ENCODE assay signal across 1 cellular context in the genomic region with DNA sequence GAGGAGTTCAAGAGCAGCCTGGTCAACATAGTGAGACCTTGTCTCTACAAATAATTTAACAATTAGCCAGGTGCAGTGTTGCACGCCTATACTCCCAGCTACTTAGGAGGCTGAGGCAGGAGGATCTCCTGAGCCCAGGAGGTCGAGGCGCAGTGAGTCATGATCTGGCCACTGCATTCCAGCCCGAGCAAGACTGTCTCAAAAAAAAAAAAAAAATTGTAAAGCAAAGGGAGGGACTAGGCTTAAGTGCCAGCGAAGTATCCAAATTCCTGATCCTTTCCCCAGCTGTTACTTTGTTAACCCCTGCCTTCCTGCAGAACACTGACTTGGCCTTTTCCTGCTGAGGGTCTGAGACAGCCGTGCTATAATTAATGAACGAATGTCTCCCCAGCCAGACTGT.
A peak's percentile ranks its signal among the peaks of the same experiment; 100 is the strongest.
TF ChIP-seq lines count a peak whose summit lies in the region.

No MANE protein-coding gene starts in this region.

TF ChIP-seq in HepG2, 621 proteins besides CTCF, POLR2A, EP300 and RAD21:
- TF ChIP-seq, protein P1, sequence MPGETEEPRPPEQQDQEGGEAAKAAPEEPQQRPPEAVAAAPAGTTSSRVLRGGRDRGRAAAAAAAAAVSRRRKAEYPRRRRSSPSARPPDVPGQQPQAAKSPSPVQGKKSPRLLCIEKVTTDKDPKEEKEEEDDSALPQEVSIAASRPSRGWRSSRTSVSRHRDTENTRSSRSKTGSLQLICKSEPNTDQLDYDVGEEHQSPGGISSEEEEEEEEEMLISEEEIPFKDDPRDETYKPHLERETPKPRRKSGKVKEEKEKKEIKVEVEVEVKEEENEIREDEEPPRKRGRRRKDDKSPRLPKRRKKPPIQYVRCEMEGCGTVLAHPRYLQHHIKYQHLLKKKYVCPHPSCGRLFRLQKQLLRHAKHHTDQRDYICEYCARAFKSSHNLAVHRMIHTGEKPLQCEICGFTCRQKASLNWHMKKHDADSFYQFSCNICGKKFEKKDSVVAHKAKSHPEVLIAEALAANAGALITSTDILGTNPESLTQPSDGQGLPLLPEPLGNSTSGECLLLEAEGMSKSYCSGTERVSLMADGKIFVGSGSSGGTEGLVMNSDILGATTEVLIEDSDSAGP (CRISPR knock-in tag; IDR thresholded peaks at IDR 0.05; ENCODE audit: borderline replicate concordance), result no peak
- TF ChIP-seq MBNL3 (CRISPR knock-in tag; conservative IDR thresholded peaks at IDR 0.05), result no peak
- TF ChIP-seq TBP (CRISPR knock-in tag; IDR thresholded peaks at IDR 0.05), result no peak
- TF ChIP-seq ZNF652 (CRISPR knock-in tag; IDR thresholded peaks at IDR 0.05; ENCODE audit: borderline replicate concordance, low read depth), result peak; percentile 44; the same call in 1 of the 2 replicates
- no peak for TF ChIP-seq SP1 (IDR thresholded peaks at IDR 0.05)
- no peak for TF ChIP-seq SP1 (CRISPR knock-in tag; IDR thresholded peaks at IDR 0.05)
- TF ChIP-seq, protein P2, sequence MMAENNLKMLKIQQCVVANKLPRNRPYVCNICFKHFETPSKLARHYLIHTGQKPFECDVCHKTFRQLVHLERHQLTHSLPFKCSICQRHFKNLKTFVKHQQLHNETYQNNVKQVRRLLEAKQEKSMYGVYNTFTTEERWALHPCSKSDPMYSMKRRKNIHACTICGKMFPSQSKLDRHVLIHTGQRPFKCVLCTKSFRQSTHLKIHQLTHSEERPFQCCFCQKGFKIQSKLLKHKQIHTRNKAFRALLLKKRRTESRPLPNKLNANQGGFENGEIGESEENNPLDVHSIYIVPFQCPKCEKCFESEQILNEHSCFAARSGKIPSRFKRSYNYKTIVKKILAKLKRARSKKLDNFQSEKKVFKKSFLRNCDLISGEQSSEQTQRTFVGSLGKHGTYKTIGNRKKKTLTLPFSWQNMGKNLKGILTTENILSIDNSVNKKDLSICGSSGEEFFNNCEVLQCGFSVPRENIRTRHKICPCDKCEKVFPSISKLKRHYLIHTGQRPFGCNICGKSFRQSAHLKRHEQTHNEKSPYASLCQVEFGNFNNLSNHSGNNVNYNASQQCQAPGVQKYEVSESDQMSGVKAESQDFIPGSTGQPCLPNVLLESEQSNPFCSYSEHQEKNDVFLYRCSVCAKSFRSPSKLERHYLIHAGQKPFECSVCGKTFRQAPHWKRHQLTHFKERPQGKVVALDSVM (CRISPR knock-in tag; IDR thresholded peaks at IDR 0.05), result peak; percentile 59; the same call in 1 of the 2 replicates
- TF ChIP-seq CEBPG (CRISPR knock-in tag; IDR thresholded peaks at IDR 0.05), result no peak
TF ChIP-seq in HepG2: peak in this region for 2.
